ENCODE assay signal across 33 cellular contexts in genomic region chr10:50453940-50454339, GRCh38.
DNase-seq lines count a peak whose midpoint lies in the region; ATAC-seq and TF ChIP-seq lines count a peak whose summit lies in the region.
"Had no signal": no experiment of that assay in that cellular context is flagged by ENCODE, and none has a peak within 500 bp of the region (broad histone marks: within the 10 kb centered on the region; RNA-seq: fewer than 3 reads in every experiment).

No MANE protein-coding gene starts in this region.

- H3K23me2 ChIP-seq in H9 (ENCODE audit: insufficient read length, low read depth, low read length, poor library complexity, severe bottlenecking) = no peaks in the 10 kb centered on the region

- CTCF ChIA-PET in activated CD8-positive, alpha-beta T cell treated with anti-CD3 and anti-CD28 coated beads, Interleukin-2, amount 10 ng/mL, durations not matched to agents 7 days and 5 days (lab: Charles Lee) = no interaction called here

- H3K56ac ChIP-seq in H9 (ENCODE audit: insufficient read length, low read depth, low read length) = no peak overlapping the region

- H3K79me2 ChIP-seq in H9 (ENCODE audit: insufficient read depth, low read length) = no peaks in the 10 kb centered on the region
- peaks cover 6% of the 10 kb centered on the region; the same call in 1 of the 2 replicates for H3K79me2 ChIP-seq in SU-DHL-6 (ENCODE audit: insufficient read depth, low read length)

- H3K4me1 Mint-ChIP-seq in activated naive CD8-positive, alpha-beta T cell treated with anti-CD3 and anti-CD28 coated beads, Interleukin-2, amount 50 U/mL, for 24 hours = peaks cover 23% of the 10 kb centered on the region
- H3K4me1 Mint-ChIP-seq in activated naive CD8-positive, alpha-beta T cell treated with anti-CD3 and anti-CD28 coated beads for 36 hours = peaks cover 23% of the 10 kb centered on the region
- H3K4me1 Mint-ChIP-seq in H9 = peaks cover 16 to 35% of the 10 kb centered on the region in 2 experiments
- peaks cover 3% of the 10 kb centered on the region for H3K4me1 Mint-ChIP-seq in activated CD8-positive, alpha-beta T cell treated with anti-CD3 and anti-CD28 coated beads, Interleukin-2, amount 10 ng/mL, durations not matched to agents 7 days and 5 days (ENCODE audit: low read depth)

- no peak overlapping the region for H3K4me3 Mint-ChIP-seq in activated naive CD8-positive, alpha-beta T cell treated with anti-CD3 and anti-CD28 coated beads, Interleukin-2, amount 50 U/mL, for 24 hours
- H3K4me3 Mint-ChIP-seq in activated naive CD8-positive, alpha-beta T cell treated with anti-CD3 and anti-CD28 coated beads for 36 hours = no peak overlapping the region
- H3K4me3 Mint-ChIP-seq in H9 = no peak overlapping the region
- no peak overlapping the region for H3K4me3 Mint-ChIP-seq in activated CD8-positive, alpha-beta T cell treated with anti-CD3 and anti-CD28 coated beads, Interleukin-2, amount 10 ng/mL, durations not matched to agents 7 days and 5 days
- H3K4me3 Mint-ChIP-seq: CD4-positive, alpha-beta T cell; memory B cell; T-helper 1 cell treated with Interleukin-12 subunit alpha and Interleukin-12 subunit beta and Interleukin-4 antibody, amounts not matched to agents 30 μg/mL and 1 μg/mL, for 36 hours had no signal

- H3K4me1 ChIP-seq in H9 (ENCODE audit: insufficient read depth, low read length) (peaks cover 2% of the 10 kb centered on the region; the same call in 1 of the 2 replicates), ascending aorta (no peaks in the 10 kb centered on the region)
- H3K4me1 ChIP-seq: body of pancreas, testis had no signal

- H3K18ac ChIP-seq in H9 (ENCODE audit: insufficient read length, low read depth, low read length) = no peak overlapping the region

- no peak overlapping the region for H2BK12ac ChIP-seq in H9 (ENCODE audit: insufficient read length, low read depth, low read length)

- H3K9me2 ChIP-seq in SU-DHL-6 (replicated peaks; ENCODE audit: insufficient read depth, low read length) = no peaks in the 10 kb centered on the region

- no peak overlapping the region for H3K4me2 ChIP-seq in H9 (ENCODE audit: insufficient read depth, insufficient read length, low read length)
- peak overlapping the region; percentile 29 for H3K4me2 ChIP-seq in SU-DHL-6 (ENCODE audit: low read depth, low read length, poor library complexity, severe bottlenecking)
- H3K4me2 ChIP-seq: KMS-11 had no signal

- no peak overlapping the region for H3K14ac ChIP-seq in H9 (ENCODE audit: insufficient read depth, low read length)

- peak overlapping the region; percentile 16 for H3K27ac Mint-ChIP-seq in activated naive CD8-positive, alpha-beta T cell treated with anti-CD3 and anti-CD28 coated beads, Interleukin-2, amount 50 U/mL, for 24 hours
- H3K27ac Mint-ChIP-seq in activated naive CD8-positive, alpha-beta T cell treated with anti-CD3 and anti-CD28 coated beads for 36 hours = no peak overlapping the region
- peak overlapping the region in 2 of 3 experiments; percentile 35 to 80; a peak in 5 of 7 replicates for H3K27ac Mint-ChIP-seq in H9
- H3K27ac Mint-ChIP-seq in activated CD8-positive, alpha-beta T cell treated with anti-CD3 and anti-CD28 coated beads, Interleukin-2, amount 10 ng/mL, durations not matched to agents 7 days and 5 days = no peak overlapping the region
- H3K27ac Mint-ChIP-seq: CD4-positive, alpha-beta T cell; memory B cell; progenitor cell of endocrine pancreas; T-helper 1 cell treated with Interleukin-12 subunit alpha and Interleukin-12 subunit beta and Interleukin-4 antibody, amounts not matched to agents 30 μg/mL and 1 μg/mL, for 36 hours had no signal

- POLR2A ChIA-PET in activated CD8-positive, alpha-beta T cell treated with anti-CD3 and anti-CD28 coated beads, Interleukin-2, amount 10 ng/mL, durations not matched to agents 7 days and 5 days (lab: Charles Lee) = no interaction called here

- no peak overlapping the region for H2BK15ac ChIP-seq in H9 (ENCODE audit: low read depth, low read length)

- H3K9me3 ChIP-seq in H9 (ENCODE audit: control insufficient read depth, low read depth, low read length) = no peaks in the 10 kb centered on the region
- H3K9me3 ChIP-seq in SU-DHL-6 (ENCODE audit: insufficient read depth, low read length) = no peaks in the 10 kb centered on the region
- no peaks in the 10 kb centered on the region for H3K9me3 ChIP-seq in ascending aorta
- H3K9me3 ChIP-seq: body of pancreas, neutrophil, testis had no signal

- peaks cover 2% of the 10 kb centered on the region for H3K79me1 ChIP-seq in H9 (ENCODE audit: insufficient read depth, low read depth, low read length, poor library complexity, severe bottlenecking)

- H3K23ac ChIP-seq in H9 (ENCODE audit: insufficient read length, low read depth, low read length) = no peak overlapping the region

- H2AFZ ChIP-seq in H9 (ENCODE audit: low read length) (no peak overlapping the region), SU-DHL-6 (ENCODE audit: low read depth, low read length, severe bottlenecking) (no peak overlapping the region)

- H3T11ph ChIP-seq in H9 (ENCODE audit: low read length) = no peak overlapping the region

- peaks cover 28% of the 10 kb centered on the region for H3F3A ChIP-seq in SU-DHL-6 (ENCODE audit: insufficient read depth)

- no peak for ATAC-seq in activated naive CD8-positive, alpha-beta T cell treated with anti-CD3 and anti-CD28 coated beads, Interleukin-2, amount 50 U/mL, for 24 hours
- ATAC-seq in activated CD8-positive, alpha-beta T cell treated with anti-CD3 and anti-CD28 coated beads, Interleukin-2, amount 10 ng/mL, durations not matched to agents 7 days and 5 days = no peak
- no peak for ATAC-seq in GM21367 (IDR thresholded peaks at IDR 0.05; ENCODE audit: unreplicated experiment)
- ATAC-seq: body of pancreas, sciatic nerve had no signal

- no peak overlapping the region for H2BK20ac ChIP-seq in H9 (ENCODE audit: low read depth, low read length, poor library complexity, severe bottlenecking)

- no peaks in the 10 kb centered on the region for H3K27me3 ChIP-seq in H9 (ENCODE audit: insufficient read depth, low read length)
- no peaks in the 10 kb centered on the region for H3K27me3 ChIP-seq in SU-DHL-6 (ENCODE audit: low read length)
- H3K27me3 ChIP-seq in ascending aorta = no peaks in the 10 kb centered on the region
- H3K27me3 ChIP-seq: body of pancreas, testis had no signal

- DNase-seq in activated naive CD8-positive, alpha-beta T cell treated with anti-CD3 and anti-CD28 coated beads, Interleukin-2, amount 50 U/mL, for 24 hours = no peak
- DNase-seq in activated naive CD8-positive, alpha-beta T cell treated with anti-CD3 and anti-CD28 coated beads for 36 hours = no peak
- no peak for DNase-seq in H9
- DNase-seq in activated CD8-positive, alpha-beta T cell treated with anti-CD3 and anti-CD28 coated beads, Interleukin-2, amount 10 ng/mL, durations not matched to agents 7 days and 5 days = no peak
- no peak for DNase-seq in NCI-H345 treated with DMSO at 0.1 percent for 48 hours (lab: John Stamatoyannopoulos, UW; ENCODE audit: unreplicated experiment)
- no peak for DNase-seq in ascending aorta (ENCODE audit: low spot score in 2 of 2)
- DNase-seq: 8988T; activated CD4-positive, alpha-beta T cell treated with anti-CD3 and anti-CD28 coated beads for 1 hour; activated effector memory CD4-positive, alpha-beta T cell treated with Interleukin-2 at 50 U/mL for 16 hours; activated T-cell treated with anti-CD3 and anti-CD28 coated beads for 4 hours; body of pancreas; CD4-positive, alpha-beta T cell; cerebellar nuclear complex; GOT3; hippocampal formation; MM.1S; NCI-H1417 treated with DMSO at 0.1 percent for 48 hours; NCI-H2081; NCI-H2227 treated with DMSO at 0.1 percent for 48 hours; NCI-H748 treated with DMSO at 0.1 percent for 48 hours; stimulated activated CD4-positive, alpha-beta T cell treated with anti-CD3 and anti-CD28 coated beads, Interleukin-12 subunit alpha, Interleukin-12 subunit beta, amount 100 ng/mL, for 4 hours; stimulated activated CD4-positive, alpha-beta T cell treated with anti-CD3 and anti-CD28 coated beads, Interleukin-4, amount 100 ng/mL, for 1 hour; stimulated activated naive CD4-positive, alpha-beta T cell; testis had no signal

- H3K9ac ChIP-seq in H9 (ENCODE audit: extremely low read depth, insufficient read length, low read length) = no peak overlapping the region
- H3K9ac ChIP-seq in SU-DHL-6 (ENCODE audit: low read length) = no peak overlapping the region
- H3K9ac ChIP-seq: KMS-11 had no signal

- no peak overlapping the region for H4K5ac ChIP-seq in H9 (ENCODE audit: insufficient read length, low read depth, low read length)

- no peak overlapping the region for H3K4ac ChIP-seq in H9 (ENCODE audit: low read depth, low read length)

- H3K9me3 Mint-ChIP-seq in activated naive CD8-positive, alpha-beta T cell treated with anti-CD3 and anti-CD28 coated beads, Interleukin-2, amount 50 U/mL, for 24 hours = no peaks in the 10 kb centered on the region
- H3K9me3 Mint-ChIP-seq in activated naive CD8-positive, alpha-beta T cell treated with anti-CD3 and anti-CD28 coated beads for 36 hours = no peaks in the 10 kb centered on the region
- no peaks in the 10 kb centered on the region for H3K9me3 Mint-ChIP-seq in H9
- no peaks in the 10 kb centered on the region for H3K9me3 Mint-ChIP-seq in activated CD8-positive, alpha-beta T cell treated with anti-CD3 and anti-CD28 coated beads, Interleukin-2, amount 10 ng/mL, durations not matched to agents 7 days and 5 days (ENCODE audit: insufficient read depth)
- H3K9me3 Mint-ChIP-seq: CD4-positive, alpha-beta T cell; memory B cell; T-helper 1 cell treated with Interleukin-12 subunit alpha and Interleukin-12 subunit beta and Interleukin-4 antibody, amounts not matched to agents 30 μg/mL and 1 μg/mL, for 36 hours had no signal

- no peaks in the 10 kb centered on the region for H3K27me3 Mint-ChIP-seq in activated naive CD8-positive, alpha-beta T cell treated with anti-CD3 and anti-CD28 coated beads, Interleukin-2, amount 50 U/mL, for 24 hours
- no peaks in the 10 kb centered on the region for H3K27me3 Mint-ChIP-seq in activated naive CD8-positive, alpha-beta T cell treated with anti-CD3 and anti-CD28 coated beads for 36 hours
- no peaks in the 10 kb centered on the region for H3K27me3 Mint-ChIP-seq in H9 (ENCODE audit: low read depth)
- H3K27me3 Mint-ChIP-seq in activated CD8-positive, alpha-beta T cell treated with anti-CD3 and anti-CD28 coated beads, Interleukin-2, amount 10 ng/mL, durations not matched to agents 7 days and 5 days (ENCODE audit: low read depth) = no peaks in the 10 kb centered on the region
- H3K27me3 Mint-ChIP-seq: CD4-positive, alpha-beta T cell; memory B cell; progenitor cell of endocrine pancreas had no signal

- H3K27ac ChIP-seq in H9 (ENCODE audit: insufficient read length, low read depth, low read length) (no peak overlapping the region), SU-DHL-6 (ENCODE audit: low read depth, low read length) (peak overlapping the region; percentile 60), ascending aorta (no peak overlapping the region)
- H3K27ac ChIP-seq: body of pancreas, KMS-11, neutrophil, SK-N-MC, testis had no signal

- no peaks in the 10 kb centered on the region for H4K20me1 ChIP-seq in H9 (ENCODE audit: control insufficient read depth, insufficient read depth, insufficient read length)
- no peaks in the 10 kb centered on the region for H4K20me1 ChIP-seq in SU-DHL-6 (ENCODE audit: low read depth, low read length)

- no peak overlapping the region for H2BK5ac ChIP-seq in H9 (ENCODE audit: insufficient read length, low read length)

- WGBS in H9 (ENCODE audit: extremely low coverage, insufficient read length, low lambda C conversion rate) = no CpG with 5 or more reads among the region's 1 CpG

- no peak overlapping the region for H3K4me3 ChIP-seq in SU-DHL-6 (ENCODE audit: insufficient read depth, low read length, poor library complexity, severe bottlenecking)
- no peak overlapping the region for H3K4me3 ChIP-seq in ascending aorta
- H3K4me3 ChIP-seq: body of pancreas, SK-N-MC, testis had no signal

- no peak overlapping the region for H2AK5ac ChIP-seq in H9 (ENCODE audit: insufficient read length, low read length)

- no peak overlapping the region for H2BK120ac ChIP-seq in H9 (ENCODE audit: low read depth, low read length, poor library complexity, severe bottlenecking)

- TF ChIP-seq CTCF in H9 (conservative IDR thresholded peaks at IDR 0.05) (no peak), SU-DHL-6 (IDR thresholded peaks at IDR 0.05; ENCODE audit: insufficient read depth, low read length, poor library complexity, severe bottlenecking) (no peak), ascending aorta (IDR thresholded peaks at IDR 0.05) (no peak)

- H4K91ac ChIP-seq in H9 (ENCODE audit: insufficient read length, low read depth, low read length) = no peak overlapping the region

- H3K36me3 ChIP-seq in SU-DHL-6 (ENCODE audit: low read length) (no peaks in the 10 kb centered on the region), ascending aorta (no peaks in the 10 kb centered on the region)
- H3K36me3 ChIP-seq: neutrophil had no signal

- intact Hi-C loops in ascending aorta (cut with DNase I) = no loop called here

- H3K36me3 Mint-ChIP-seq in activated naive CD8-positive, alpha-beta T cell treated with anti-CD3 and anti-CD28 coated beads, Interleukin-2, amount 50 U/mL, for 24 hours (ENCODE audit: low read depth) = peaks cover 5% of the 10 kb centered on the region
- H3K36me3 Mint-ChIP-seq in activated naive CD8-positive, alpha-beta T cell treated with anti-CD3 and anti-CD28 coated beads for 36 hours = peaks cover 11% of the 10 kb centered on the region
- H3K36me3 Mint-ChIP-seq in H9 (ENCODE audit: insufficient read depth in 1 of 3, low read depth in 3 of 3) = no peaks in the 10 kb centered on the region; a peak in 2 of 7 replicates
- H3K36me3 Mint-ChIP-seq in activated CD8-positive, alpha-beta T cell treated with anti-CD3 and anti-CD28 coated beads, Interleukin-2, amount 10 ng/mL, durations not matched to agents 7 days and 5 days (ENCODE audit: low read depth) = peaks cover 8% of the 10 kb centered on the region

- no peak overlapping the region for H4K8ac ChIP-seq in H9 (replicated peaks; ENCODE audit: insufficient read length, low read depth, low read length)

Comparison
In these comparisons a context has a peak if more than half of its experiments do, and no peak if none do; other contexts are left out.
1. H3K27ac Mint-ChIP-seq: peak in activated naive CD8-positive, alpha-beta T cell treated with anti-CD3 and anti-CD28 coated beads, Interleukin-2, amount 50 U/mL, for 24 hours (single experiment) and H9 (2 of 3); none in activated naive CD8-positive, alpha-beta T cell treated with anti-CD3 and anti-CD28 coated beads for 36 hours (single experiment) and activated CD8-positive, alpha-beta T cell treated with anti-CD3 and anti-CD28 coated beads, Interleukin-2, amount 10 ng/mL, durations not matched to agents 7 days and 5 days (single experiment).